In the genomic region with DNA sequence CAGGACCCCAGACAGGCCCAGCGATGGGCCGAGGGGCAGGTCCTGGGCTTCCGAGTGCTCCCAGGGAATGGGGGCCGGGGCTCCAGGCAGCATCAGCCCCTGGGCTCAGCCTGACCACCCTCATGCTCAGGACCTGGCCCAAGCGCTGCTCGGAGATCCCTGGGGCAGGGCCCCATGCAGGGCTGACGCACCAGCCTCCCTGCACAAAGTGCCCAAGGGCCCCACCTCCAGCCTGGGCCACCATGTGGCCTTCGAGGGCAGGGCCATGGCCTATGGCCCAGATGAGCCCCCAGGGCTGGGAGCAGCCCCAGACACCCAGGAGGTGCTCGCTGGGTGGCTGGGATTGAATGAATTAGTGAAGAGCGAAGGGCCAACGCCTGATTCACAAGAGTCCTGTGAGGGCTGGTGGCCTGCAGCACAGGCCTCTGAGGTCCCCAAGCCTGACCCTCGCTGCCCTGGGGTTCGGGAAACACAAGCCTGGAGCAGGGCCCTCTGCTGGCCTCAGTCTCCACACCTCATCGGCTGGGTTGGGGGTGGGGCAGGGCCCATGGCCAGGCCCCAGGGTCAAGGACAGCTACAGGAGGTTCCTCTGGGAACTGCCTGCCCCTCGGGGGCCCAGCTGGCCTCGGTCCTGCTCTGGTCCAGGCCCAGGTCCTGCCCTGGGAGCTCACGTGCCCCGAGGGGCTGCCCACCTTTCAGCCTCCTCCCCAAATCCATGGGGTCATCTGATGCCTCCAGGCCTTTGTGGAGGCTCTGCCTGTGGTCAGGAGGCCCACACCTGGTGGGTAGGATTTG, we compare ENCODE assay signal across 1 cellular context.
TF ChIP-seq lines count a peak whose summit lies in the region.

No MANE protein-coding gene starts in this region.

TF ChIP-seq in HepG2, 621 proteins besides CTCF, POLR2A, EP300 and RAD21 (continued from another document and continues in another):
- no peak for TF ChIP-seq SP1 (IDR thresholded peaks at IDR 0.05)
- TF ChIP-seq SP1 (CRISPR knock-in tag; IDR thresholded peaks at IDR 0.05): no peak; the same call in 1 of the 2 replicates
- TF ChIP-seq ETV6 (CRISPR knock-in tag; conservative IDR thresholded peaks at IDR 0.05): peak; percentile 37; the same call in 1 of the 2 replicates
- no peak for TF ChIP-seq NFIB (CRISPR knock-in tag; IDR thresholded peaks at IDR 0.05; ENCODE audit: borderline replicate concordance)
- no peak for TF ChIP-seq PCBP2 (optimal IDR thresholded peaks at IDR 0.05; ENCODE audit: low read depth, low read length, poor library complexity, severe bottlenecking)
- TF ChIP-seq, protein P1, sequence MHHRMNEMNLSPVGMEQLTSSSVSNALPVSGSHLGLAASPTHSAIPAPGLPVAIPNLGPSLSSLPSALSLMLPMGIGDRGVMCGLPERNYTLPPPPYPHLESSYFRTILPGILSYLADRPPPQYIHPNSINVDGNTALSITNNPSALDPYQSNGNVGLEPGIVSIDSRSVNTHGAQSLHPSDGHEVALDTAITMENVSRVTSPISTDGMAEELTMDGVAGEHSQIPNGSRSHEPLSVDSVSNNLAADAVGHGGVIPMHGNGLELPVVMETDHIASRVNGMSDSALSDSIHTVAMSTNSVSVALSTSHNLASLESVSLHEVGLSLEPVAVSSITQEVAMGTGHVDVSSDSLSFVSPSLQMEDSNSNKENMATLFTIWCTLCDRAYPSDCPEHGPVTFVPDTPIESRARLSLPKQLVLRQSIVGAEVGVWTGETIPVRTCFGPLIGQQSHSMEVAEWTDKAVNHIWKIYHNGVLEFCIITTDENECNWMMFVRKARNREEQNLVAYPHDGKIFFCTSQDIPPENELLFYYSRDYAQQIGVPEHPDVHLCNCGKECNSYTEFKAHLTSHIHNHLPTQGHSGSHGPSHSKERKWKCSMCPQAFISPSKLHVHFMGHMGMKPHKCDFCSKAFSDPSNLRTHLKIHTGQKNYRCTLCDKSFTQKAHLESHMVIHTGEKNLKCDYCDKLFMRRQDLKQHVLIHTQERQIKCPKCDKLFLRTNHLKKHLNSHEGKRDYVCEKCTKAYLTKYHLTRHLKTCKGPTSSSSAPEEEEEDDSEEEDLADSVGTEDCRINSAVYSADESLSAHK (CRISPR knock-in tag; IDR thresholded peaks at IDR 0.05; ENCODE audit: borderline replicate concordance): no peak; the same call in 1 of the 2 replicates
- peak; percentile 82; the same call in 1 of the 2 replicates for TF ChIP-seq SPEN (CRISPR knock-in tag; IDR thresholded peaks at IDR 0.05; ENCODE audit: low read depth)
- TF ChIP-seq NR2F1 (CRISPR knock-in tag; IDR thresholded peaks at IDR 0.05): peak; percentile 83 to 97
- no peak for TF ChIP-seq HOXA7 (CRISPR knock-in tag; IDR thresholded peaks at IDR 0.05)
- peak; percentile 93 for TF ChIP-seq HDAC2 (CRISPR knock-in tag; IDR thresholded peaks at IDR 0.05)
- TF ChIP-seq, protein P2, sequence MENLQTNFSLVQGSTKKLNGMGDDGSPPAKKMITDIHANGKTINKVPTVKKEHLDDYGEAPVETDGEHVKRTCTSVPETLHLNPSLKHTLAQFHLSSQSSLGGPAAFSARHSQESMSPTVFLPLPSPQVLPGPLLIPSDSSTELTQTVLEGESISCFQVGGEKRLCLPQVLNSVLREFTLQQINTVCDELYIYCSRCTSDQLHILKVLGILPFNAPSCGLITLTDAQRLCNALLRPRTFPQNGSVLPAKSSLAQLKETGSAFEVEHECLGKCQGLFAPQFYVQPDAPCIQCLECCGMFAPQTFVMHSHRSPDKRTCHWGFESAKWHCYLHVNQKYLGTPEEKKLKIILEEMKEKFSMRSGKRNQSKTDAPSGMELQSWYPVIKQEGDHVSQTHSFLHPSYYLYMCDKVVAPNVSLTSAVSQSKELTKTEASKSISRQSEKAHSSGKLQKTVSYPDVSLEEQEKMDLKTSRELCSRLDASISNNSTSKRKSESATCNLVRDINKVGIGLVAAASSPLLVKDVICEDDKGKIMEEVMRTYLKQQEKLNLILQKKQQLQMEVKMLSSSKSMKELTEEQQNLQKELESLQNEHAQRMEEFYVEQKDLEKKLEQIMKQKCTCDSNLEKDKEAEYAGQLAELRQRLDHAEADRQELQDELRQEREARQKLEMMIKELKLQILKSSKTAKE (CRISPR knock-in tag; IDR thresholded peaks at IDR 0.05; ENCODE audit: borderline replicate concordance): no peak
- TF ChIP-seq ZFX (CRISPR knock-in tag; IDR thresholded peaks at IDR 0.05; ENCODE audit: low read depth): peak; percentile 96
- TF ChIP-seq MED1 (CRISPR knock-in tag; IDR thresholded peaks at IDR 0.05): peak; percentile 94
- TF ChIP-seq TCF7L2 (IDR thresholded peaks at IDR 0.05; ENCODE audit: low read depth, low read length): no peak
- 0 out of 2 replicates have a peak, but pooled peaks have one; percentile 31 for TF ChIP-seq ZNF619 (CRISPR knock-in tag; IDR thresholded peaks at IDR 0.05)
- TF ChIP-seq AHR (CRISPR knock-in tag; IDR thresholded peaks at IDR 0.05): peak; percentile 37; the same call in 1 of the 2 replicates
- TF ChIP-seq, protein P3, sequence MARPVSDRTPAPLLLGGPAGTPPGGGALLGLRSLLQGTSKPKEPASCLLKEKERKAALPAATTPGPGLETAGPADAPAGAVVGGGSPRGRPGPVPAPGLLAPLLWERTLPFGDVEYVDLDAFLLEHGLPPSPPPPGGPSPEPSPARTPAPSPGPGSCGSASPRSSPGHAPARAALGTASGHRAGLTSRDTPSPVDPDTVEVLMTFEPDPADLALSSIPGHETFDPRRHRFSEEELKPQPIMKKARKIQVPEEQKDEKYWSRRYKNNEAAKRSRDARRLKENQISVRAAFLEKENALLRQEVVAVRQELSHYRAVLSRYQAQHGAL (CRISPR knock-in tag; IDR thresholded peaks at IDR 0.05; ENCODE audit: not compliant biosample characterization): no peak
- TF ChIP-seq, protein P4, sequence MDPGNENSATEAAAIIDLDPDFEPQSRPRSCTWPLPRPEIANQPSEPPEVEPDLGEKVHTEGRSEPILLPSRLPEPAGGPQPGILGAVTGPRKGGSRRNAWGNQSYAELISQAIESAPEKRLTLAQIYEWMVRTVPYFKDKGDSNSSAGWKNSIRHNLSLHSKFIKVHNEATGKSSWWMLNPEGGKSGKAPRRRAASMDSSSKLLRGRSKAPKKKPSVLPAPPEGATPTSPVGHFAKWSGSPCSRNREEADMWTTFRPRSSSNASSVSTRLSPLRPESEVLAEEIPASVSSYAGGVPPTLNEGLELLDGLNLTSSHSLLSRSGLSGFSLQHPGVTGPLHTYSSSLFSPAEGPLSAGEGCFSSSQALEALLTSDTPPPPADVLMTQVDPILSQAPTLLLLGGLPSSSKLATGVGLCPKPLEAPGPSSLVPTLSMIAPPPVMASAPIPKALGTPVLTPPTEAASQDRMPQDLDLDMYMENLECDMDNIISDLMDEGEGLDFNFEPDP (CRISPR knock-in tag; conservative IDR thresholded peaks at IDR 0.05): 0 out of 2 replicates have a peak, but pooled peaks have one; percentile 87
- no peak; the same call in 1 of the 2 replicates for TF ChIP-seq ZNF563 (CRISPR knock-in tag; IDR thresholded peaks at IDR 0.05)
- TF ChIP-seq, protein P5, sequence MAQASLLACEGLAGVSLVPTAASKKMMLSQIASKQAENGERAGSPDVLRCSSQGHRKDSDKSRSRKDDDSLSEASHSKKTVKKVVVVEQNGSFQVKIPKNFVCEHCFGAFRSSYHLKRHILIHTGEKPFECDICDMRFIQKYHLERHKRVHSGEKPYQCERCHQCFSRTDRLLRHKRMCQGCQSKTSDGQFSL (CRISPR knock-in tag; IDR thresholded peaks at IDR 0.05): peak; percentile 72; the same call in 1 of the 2 replicates
- peak; percentile 55 for TF ChIP-seq ZNF883 (CRISPR knock-in tag; IDR thresholded peaks at IDR 0.05; ENCODE audit: not compliant biosample characterization)
- 0 out of 2 replicates have a peak, but pooled peaks have one; percentile 56 for TF ChIP-seq ZBTB8A (CRISPR knock-in tag; IDR thresholded peaks at IDR 0.05; ENCODE audit: borderline replicate concordance, low read depth)
- TF ChIP-seq ZNF629 (CRISPR knock-in tag; conservative IDR thresholded peaks at IDR 0.05): peak; percentile 71
- TF ChIP-seq BORCS8-MEF2B (CRISPR knock-in tag; IDR thresholded peaks at IDR 0.05): no peak; the same call in 1 of the 2 replicates
- TF ChIP-seq ZNF317 (CRISPR knock-in tag; IDR thresholded peaks at IDR 0.05): peak; percentile 44; the same call in 1 of the 2 replicates
- TF ChIP-seq, protein P6, sequence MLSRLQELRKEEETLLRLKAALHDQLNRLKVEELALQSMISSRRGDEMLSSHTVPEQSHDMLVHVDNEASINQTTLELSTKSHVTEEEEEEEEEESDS (CRISPR knock-in tag; IDR thresholded peaks at IDR 0.05; ENCODE audit: borderline replicate concordance): no peak
- TF ChIP-seq KDM3A (CRISPR knock-in tag; IDR thresholded peaks at IDR 0.05; ENCODE audit: low read depth): peak; percentile 84; the same call in 1 of the 2 replicates
- peak; percentile 76 for TF ChIP-seq PTBP1 (IDR thresholded peaks at IDR 0.05; ENCODE audit: low read depth, low read length, poor library complexity, severe bottlenecking)
- TF ChIP-seq, protein P7, sequence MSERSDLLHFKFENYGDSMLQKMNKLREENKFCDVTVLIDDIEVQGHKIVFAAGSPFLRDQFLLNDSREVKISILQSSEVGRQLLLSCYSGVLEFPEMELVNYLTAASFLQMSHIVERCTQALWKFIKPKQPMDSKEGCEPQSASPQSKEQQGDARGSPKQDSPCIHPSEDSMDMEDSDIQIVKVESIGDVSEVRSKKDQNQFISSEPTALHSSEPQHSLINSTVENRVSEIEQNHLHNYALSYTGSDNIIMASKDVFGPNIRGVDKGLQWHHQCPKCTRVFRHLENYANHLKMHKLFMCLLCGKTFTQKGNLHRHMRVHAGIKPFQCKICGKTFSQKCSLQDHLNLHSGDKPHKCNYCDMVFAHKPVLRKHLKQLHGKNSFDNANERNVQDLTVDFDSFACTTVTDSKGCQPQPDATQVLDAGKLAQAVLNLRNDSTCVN (CRISPR knock-in tag; IDR thresholded peaks at IDR 0.05; ENCODE audit: borderline replicate concordance): no peak
- TF ChIP-seq GABPA (IDR thresholded peaks at IDR 0.05; ENCODE audit: low read depth, low read length): no peak
- TF ChIP-seq GABPA (CRISPR knock-in tag; IDR thresholded peaks at IDR 0.05; ENCODE audit: low read depth): no peak
- no peak; the same call in 1 of the 2 replicates for TF ChIP-seq SIX4 (CRISPR knock-in tag; IDR thresholded peaks at IDR 0.05)
- no peak for TF ChIP-seq NCOA5 (CRISPR knock-in tag; IDR thresholded peaks at IDR 0.05)
- TF ChIP-seq ZNF33B (CRISPR knock-in tag; IDR thresholded peaks at IDR 0.05): no peak
- TF ChIP-seq ZNF431 (CRISPR knock-in tag; IDR thresholded peaks at IDR 0.05; ENCODE audit: borderline replicate concordance, low read depth): no peak
- peak; percentile 80; the same call in 1 of the 2 replicates for TF ChIP-seq TOPORS (CRISPR knock-in tag; IDR thresholded peaks at IDR 0.05)
- TF ChIP-seq, protein P8, sequence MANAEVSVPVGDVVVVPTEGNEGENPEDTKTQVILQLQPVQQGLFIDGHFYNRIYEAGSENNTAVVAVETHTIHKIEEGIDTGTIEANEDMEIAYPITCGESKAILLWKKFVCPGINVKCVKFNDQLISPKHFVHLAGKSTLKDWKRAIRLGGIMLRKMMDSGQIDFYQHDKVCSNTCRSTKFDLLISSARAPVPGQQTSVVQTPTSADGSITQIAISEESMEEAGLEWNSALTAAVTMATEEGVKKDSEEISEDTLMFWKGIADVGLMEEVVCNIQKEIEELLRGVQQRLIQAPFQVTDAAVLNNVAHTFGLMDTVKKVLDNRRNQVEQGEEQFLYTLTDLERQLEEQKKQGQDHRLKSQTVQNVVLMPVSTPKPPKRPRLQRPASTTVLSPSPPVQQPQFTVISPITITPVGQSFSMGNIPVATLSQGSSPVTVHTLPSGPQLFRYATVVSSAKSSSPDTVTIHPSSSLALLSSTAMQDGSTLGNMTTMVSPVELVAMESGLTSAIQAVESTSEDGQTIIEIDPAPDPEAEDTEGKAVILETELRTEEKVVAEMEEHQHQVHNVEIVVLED (CRISPR knock-in tag; IDR thresholded peaks at IDR 0.05; ENCODE audit: borderline replicate concordance): no peak
- TF ChIP-seq KDM1A (CRISPR knock-in tag; IDR thresholded peaks at IDR 0.05): 0 out of 2 replicates have a peak, but pooled peaks have one; percentile 45
- no peak for TF ChIP-seq ZNF75D (CRISPR knock-in tag; IDR thresholded peaks at IDR 0.05; ENCODE audit: borderline replicate concordance)
- TF ChIP-seq, protein P9, sequence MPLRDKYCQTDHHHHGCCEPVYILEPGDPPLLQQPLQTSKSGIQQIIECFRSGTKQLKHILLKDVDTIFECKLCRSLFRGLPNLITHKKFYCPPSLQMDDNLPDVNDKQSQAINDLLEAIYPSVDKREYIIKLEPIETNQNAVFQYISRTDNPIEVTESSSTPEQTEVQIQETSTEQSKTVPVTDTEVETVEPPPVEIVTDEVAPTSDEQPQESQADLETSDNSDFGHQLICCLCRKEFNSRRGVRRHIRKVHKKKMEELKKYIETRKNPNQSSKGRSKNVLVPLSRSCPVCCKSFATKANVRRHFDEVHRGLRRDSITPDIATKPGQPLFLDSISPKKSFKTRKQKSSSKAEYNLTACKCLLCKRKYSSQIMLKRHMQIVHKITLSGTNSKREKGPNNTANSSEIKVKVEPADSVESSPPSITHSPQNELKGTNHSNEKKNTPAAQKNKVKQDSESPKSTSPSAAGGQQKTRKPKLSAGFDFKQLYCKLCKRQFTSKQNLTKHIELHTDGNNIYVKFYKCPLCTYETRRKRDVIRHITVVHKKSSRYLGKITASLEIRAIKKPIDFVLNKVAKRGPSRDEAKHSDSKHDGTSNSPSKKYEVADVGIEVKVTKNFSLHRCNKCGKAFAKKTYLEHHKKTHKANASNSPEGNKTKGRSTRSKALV (CRISPR knock-in tag; IDR thresholded peaks at IDR 0.05): peak; percentile 65
- no peak for TF ChIP-seq ZFP36 (IDR thresholded peaks at IDR 0.05; ENCODE audit: borderline replicate concordance, low read depth, low read length, partially characterized antibody)
- no peak for TF ChIP-seq NFIC (IDR thresholded peaks at IDR 0.05; ENCODE audit: low read length)
- TF ChIP-seq ZSCAN31 (CRISPR knock-in tag; IDR thresholded peaks at IDR 0.05; ENCODE audit: low read depth): peak; percentile 85; the same call in 1 of the 2 replicates
- 0 out of 2 replicates have a peak, but pooled peaks have one; percentile 52 for TF ChIP-seq MEIS2 (CRISPR knock-in tag; IDR thresholded peaks at IDR 0.05)
- TF ChIP-seq MLLT10 (CRISPR knock-in tag; IDR thresholded peaks at IDR 0.05): no peak
- peak; percentile 53 for TF ChIP-seq STAG1 (CRISPR knock-in tag; IDR thresholded peaks at IDR 0.05)
- TF ChIP-seq ZNF816 (CRISPR knock-in tag; IDR thresholded peaks at IDR 0.05; ENCODE audit: borderline replicate concordance): no peak
